6 cellular contexts compared by ENCODE assay signal in genomic region chr22:37906364-37907008, GRCh38. TPM values are rescaled to one million over a fixed set of nuclear protein-coding genes. Genes with fewer than 3 reads are reported as not detected.
DNase-seq lines count a peak whose midpoint lies in the region; ATAC-seq lines count a peak whose summit lies in the region.

No MANE protein-coding gene starts in this region.

- peak overlapping the region; percentile 73 for H3K4me3 ChIP-seq in skeletal muscle cell (ENCODE audit: low read depth, low read length)

- DNase-seq in RKO (ENCODE audit: low spot score) (peak; percentile 48), skeletal muscle cell (ENCODE audit: low read depth) (no peak), NCI-H2081 treated with DMSO at 0.1 percent for 48 hours (lab: John Stamatoyannopoulos, UW) (no peak), occipital lobe (lab: John Stamatoyannopoulos, UW) (no peak)
- peak; percentile 23 for DNase-seq in effector CD4-positive, alpha-beta T cell

- ATAC-seq in GM21367 (IDR thresholded peaks at IDR 0.05; ENCODE audit: unreplicated experiment), result peak; percentile 22

RNA-seq across cellular contexts. Expression of gene MICALL1, which starts 0.4 kb away (rescaled TPM):
- total RNA-seq in occipital lobe, result 22.9 TPM

RNA-seq across cellular contexts. Expression of gene C22orf23, which starts 46.9 kb away (rescaled TPM):
- total RNA-seq in occipital lobe, result 0.31 TPM

RNA-seq across cellular contexts. Expression of gene POLR2F, which starts 47.0 kb away (rescaled TPM):
- 17.8 TPM for total RNA-seq in occipital lobe

RNA-seq across cellular contexts. Expression of gene EIF3L, which starts 57.3 kb away (rescaled TPM):
- total RNA-seq in occipital lobe, result 702 TPM

Comparison
In these comparisons a context has a peak if more than half of its experiments do, and no peak if none do; other contexts are left out.
1. DNase-seq: peak in RKO (single experiment) and effector CD4-positive, alpha-beta T cell (single experiment); none in skeletal muscle cell (single experiment), NCI-H2081 treated with DMSO at 0.1 percent for 48 hours (single experiment) and occipital lobe (single experiment).